In genomic region chr10:70910486-70911350, GRCh38 we compare ENCODE assay signal across 21 cellular contexts.
"Had no signal": no experiment of that assay in that cellular context is flagged by ENCODE, and none has a peak within 500 bp of the region (broad histone marks: within the 10 kb centered on the region; RNA-seq: fewer than 3 reads in every experiment).

No MANE protein-coding gene starts in this region.

- H3K4me2 ChIP-seq: smooth muscle cell had no signal

- H3K9me3 ChIP-seq: left lung, upper lobe of left lung had no signal

- H3K27me3 ChIP-seq: left lung, upper lobe of left lung had no signal

- DNase-seq: activated CD4-positive, alpha-beta T cell treated with anti-CD3 and anti-CD28 coated beads, Interleukin-2, amount 10 ng/mL, durations not matched to agents 24 days and 14 days; activated CD8-positive, alpha-beta memory T cell treated with anti-CD3 and anti-CD28 coated beads, Interleukin-2, amount 10 ng/mL, durations not matched to agents 7 days and 5 days; activated CD8-positive, alpha-beta T cell treated with anti-CD3 and anti-CD28 coated beads for 36 hours; activated effector memory CD4-positive, alpha-beta T cell treated with anti-CD3 and anti-CD28 coated beads, Interleukin-2, amount 50 U/mL, for 16 hours; activated naive CD4-positive, alpha-beta T cell treated with anti-CD3 and anti-CD28 coated beads, Interleukin-2, amount 10 ng/mL, durations not matched to agents 7 days and 5 days; activated T-cell treated with anti-CD3 and anti-CD28 coated beads for 4 hours; amygdala; left lung; mesenchymal stem cell; nephron progenitor cell; nucleus accumbens; stimulated activated CD4-positive, alpha-beta T cell treated with anti-CD3 and anti-CD28 coated beads, Interleukin-2, amount 100 ng/mL, for 48 hours; stimulated activated CD8-positive, alpha-beta memory T cell treated with anti-CD3 and anti-CD28 coated beads, Interleukin-4, amount 100 ng/mL, for 48 hours; stimulated activated naive B cell treated with anti-CD40 and anti-IgM and Interleukin-4, amounts not matched to agents 10 μg/mL and 1 μg/mL and 100 μg/mL, for 72 hours; SW 1271; T-helper 17 cell; upper lobe of left lung had no signal

- H3K27ac ChIP-seq: epithelial cell of prostate, left lung, upper lobe of left lung had no signal

- H3K4me3 ChIP-seq: left lung, smooth muscle cell, upper lobe of left lung had no signal

- H3K4me1 ChIP-seq: left lung, upper lobe of left lung had no signal

- ATAC-seq: activated CD4-positive, CD25-positive, alpha-beta regulatory T cell treated with anti-CD3 and anti-CD28 coated beads, Interleukin-2, amount 50 U/mL, for 24 hours; activated CD8-positive, alpha-beta memory T cell treated with anti-CD3 and anti-CD28 coated beads, Interleukin-2, amount 10 ng/mL, durations not matched to agents 7 days and 5 days; activated CD8-positive, alpha-beta T cell treated with anti-CD3 and anti-CD28 coated beads for 36 hours; left lung; sciatic nerve; stimulated activated naive B cell treated with anti-CD40 and anti-IgM and Interleukin-4, amounts not matched to agents 10 μg/mL and 1 μg/mL and 100 μg/mL, for 72 hours; T-helper 17 cell had no signal

- H3K36me3 ChIP-seq: left lung, upper lobe of left lung had no signal
